ENCODE assay signal across 24 cellular contexts in genomic region chr16:24854607-24855171, GRCh38. TPM values are rescaled to one million over a fixed set of nuclear protein-coding genes. Genes with fewer than 3 reads are reported as not detected.
"Had no signal": no experiment of that assay in that cellular context is flagged by ENCODE, and none has a peak within 500 bp of the region (broad histone marks: within the 10 kb centered on the region; RNA-seq: fewer than 3 reads in every experiment).

No MANE protein-coding gene starts in this region.

- H3K27ac Mint-ChIP-seq: activated CD8-positive, alpha-beta T cell treated with anti-CD3 and anti-CD28 coated beads, Interleukin-2, amount 10 ng/mL, durations not matched to agents 7 days and 5 days; activated T-helper 1 cell treated with anti-CD3 and anti-CD28 coated beads, Interleukin-12 subunit alpha, Interleukin-12 subunit beta, Interleukin-2, Interleukin-4 antibody, amounts not matched to agents 30 ng/mL and 10 ng/mL and 1 ng/mL, durations not matched to agents 14 hours and 24 hours and 36 hours; immature natural killer cell; natural killer cell treated with Interleukin-12 subunit alpha and Interleukin-12 subunit beta and Interleukin-15 and Interleukin-18, amount 100 ng/mL, for 72 hours; stimulated activated naive CD8-positive, alpha-beta T cell treated with anti-CD3 and anti-CD28 coated beads, Interleukin-15, Interleukin-2, amounts not matched to agents 100 ng/mL and 50 ng/mL, for 24 hours; T-helper 2 cell treated with Interferon-gamma antibody and Interleukin-4, amounts not matched to agents 5 μg/mL and 100 μg/mL, for 36 hours had no signal

- H3K9me3 ChIP-seq: left lung, neutrophil, ovary, psoas muscle, right atrium auricular region, tibial nerve had no signal

- H3K4me3 ChIP-seq: left lung, ovary, psoas muscle, tibial nerve had no signal

- H3K4me3 Mint-ChIP-seq: activated CD8-positive, alpha-beta T cell treated with anti-CD3 and anti-CD28 coated beads, Interleukin-2, amount 10 ng/mL, durations not matched to agents 7 days and 5 days; activated T-helper 1 cell treated with anti-CD3 and anti-CD28 coated beads, Interleukin-12 subunit alpha, Interleukin-12 subunit beta, Interleukin-2, Interleukin-4 antibody, amounts not matched to agents 30 ng/mL and 10 ng/mL and 1 ng/mL, durations not matched to agents 14 hours and 24 hours and 36 hours; immature natural killer cell; natural killer cell treated with Interleukin-12 subunit alpha and Interleukin-12 subunit beta and Interleukin-15 and Interleukin-18, amount 100 ng/mL, for 72 hours; stimulated activated naive CD8-positive, alpha-beta T cell treated with anti-CD3 and anti-CD28 coated beads, Interleukin-15, Interleukin-2, amounts not matched to agents 100 ng/mL and 50 ng/mL, for 24 hours; T-helper 2 cell treated with Interferon-gamma antibody and Interleukin-4, amounts not matched to agents 5 μg/mL and 100 μg/mL, for 36 hours had no signal

- H3K36me3 ChIP-seq: left lung, neutrophil, ovary, right atrium auricular region, tibial nerve had no signal

- H3K9me3 Mint-ChIP-seq: immature natural killer cell; natural killer cell treated with Interleukin-12 subunit alpha and Interleukin-12 subunit beta and Interleukin-15 and Interleukin-18, amount 100 ng/mL, for 72 hours; stimulated activated naive CD8-positive, alpha-beta T cell treated with anti-CD3 and anti-CD28 coated beads, Interleukin-15, Interleukin-2, amounts not matched to agents 100 ng/mL and 50 ng/mL, for 24 hours; T-helper 2 cell treated with Interferon-gamma antibody and Interleukin-4, amounts not matched to agents 5 μg/mL and 100 μg/mL, for 36 hours had no signal

- DNase-seq: activated CD4-positive, alpha-beta T cell treated with anti-CD3 and anti-CD28 coated beads for 1 hour; activated CD4-positive, alpha-beta T cell treated with anti-CD3 and anti-CD28 coated beads, Interleukin-2, amount 50 U/mL, for 1 hour; activated CD8-positive, alpha-beta T cell treated with anti-CD3 and anti-CD28 coated beads, Interleukin-2, amount 10 ng/mL, durations not matched to agents 7 days and 5 days; activated gamma-delta T cell; activated naive CD4-positive, alpha-beta T cell treated with anti-CD3 and anti-CD28 coated beads, Interleukin-2, amount 50 U/mL, for 16 hours; effector memory CD4-positive, alpha-beta T cell; foreskin keratinocyte; immature natural killer cell; left lung; psoas muscle; stimulated activated CD4-positive, alpha-beta T cell treated with anti-CD3 and anti-CD28 coated beads, Interleukin-12 subunit alpha, Interleukin-12 subunit beta, amount 100 ng/mL, for 4 hours; stimulated activated CD4-positive, alpha-beta T cell treated with anti-CD3 and anti-CD28 coated beads, Interleukin-4, amount 100 ng/mL, for 4 hours had no signal

- H3K27ac ChIP-seq: foreskin keratinocyte, left lung, neutrophil, ovary, psoas muscle, right atrium auricular region, tibial nerve had no signal

- H3K36me3 Mint-ChIP-seq: natural killer cell treated with Interleukin-12 subunit alpha and Interleukin-12 subunit beta and Interleukin-15 and Interleukin-18, amount 100 ng/mL, for 72 hours had no signal

- H3K4me1 Mint-ChIP-seq: immature natural killer cell had no signal

- H3K27me3 ChIP-seq: foreskin keratinocyte, ovary, right atrium auricular region, tibial nerve had no signal

- ATAC-seq: activated CD8-positive, alpha-beta T cell treated with anti-CD3 and anti-CD28 coated beads, Interleukin-2, amount 10 ng/mL, durations not matched to agents 7 days and 5 days; left lung; natural killer cell treated with Interleukin-12 subunit alpha and Interleukin-12 subunit beta and Interleukin-15 and Interleukin-18, amount 100 ng/mL, for 72 hours; psoas muscle had no signal

- H3K4me1 ChIP-seq: left lung, psoas muscle had no signal

RNA-seq across cellular contexts. Expression of gene SLC5A11, which starts 8.9 kb away (rescaled TPM):
- total RNA-seq: foreskin keratinocyte, kidney epithelial cell, lung microvascular endothelial cell, right atrium auricular region, skeletal muscle tissue, tibial nerve, urinary bladder had no signal
- polyA plus RNA-seq: foreskin keratinocyte, immature natural killer cell had no signal
